Comparison of ENCODE assay signal across 26 cellular contexts in genomic region chr3:113795693-113796092, GRCh38.
"Had no signal": no experiment of that assay in that cellular context is flagged by ENCODE, and none has a peak within 500 bp of the region (broad histone marks: within the 10 kb centered on the region; RNA-seq: fewer than 3 reads in every experiment).

No MANE protein-coding gene starts in this region.

- H3K4me3 ChIP-seq: esophagus squamous epithelium, gastrocnemius medialis, hepatocyte, pancreas, prostate gland, sigmoid colon, smooth muscle cell, suprapubic skin, tibial artery, upper lobe of right lung had no signal

- H3K9me3 ChIP-seq: esophagus squamous epithelium, gastrocnemius medialis, pancreas, prostate gland, sigmoid colon, suprapubic skin, tibial artery, upper lobe of right lung had no signal

- H3K27me3 ChIP-seq: esophagus squamous epithelium, gastrocnemius medialis, hepatocyte, pancreas, sigmoid colon, suprapubic skin, tibial artery, upper lobe of right lung had no signal

- DNase-seq: activated CD4-positive, alpha-beta memory T cell treated with anti-CD3 and anti-CD28 coated beads for 36 hours; activated CD4-positive, alpha-beta T cell treated with anti-CD3 and anti-CD28 coated beads, Interleukin-2, amount 10 ng/mL, durations not matched to agents 24 days and 14 days; activated CD8-positive, alpha-beta memory T cell treated with anti-CD3 and anti-CD28 coated beads, Interleukin-2, amount 50 U/mL, for 4 hours; activated naive CD8-positive, alpha-beta T cell treated with anti-CD3 and anti-CD28 coated beads, Interleukin-2, amount 50 U/mL, for 24 hours; activated T-cell treated with anti-CD3 and anti-CD28 coated beads, Interleukin-2, amount 50 U/mL, for 24 hours; amygdala; cerebellar nuclear complex; cortex of kidney; esophagus squamous epithelium; gastrocnemius medialis; left colon; mammary epithelial cell; naive B cell; nucleus accumbens; pancreas; sigmoid colon; stimulated activated CD4-positive, alpha-beta T cell treated with anti-CD3 and anti-CD28 coated beads, Interleukin-1b, Interleukin-23, amount 100 ng/mL, for 48 hours; stimulated activated naive CD4-positive, alpha-beta T cell; tibial artery; upper lobe of right lung had no signal

- H3K4me1 ChIP-seq: esophagus squamous epithelium, gastrocnemius medialis, pancreas, prostate gland, sigmoid colon, suprapubic skin, tibial artery, upper lobe of right lung had no signal

- H3K27ac ChIP-seq: esophagus squamous epithelium, gastrocnemius medialis, hepatocyte, pancreas, prostate gland, sigmoid colon, suprapubic skin, tibial artery, upper lobe of right lung, VCaP had no signal

- FAIRE-seq: keratinocyte had no signal

- H3K36me3 ChIP-seq: prostate gland had no signal
